In the genomic region with DNA sequence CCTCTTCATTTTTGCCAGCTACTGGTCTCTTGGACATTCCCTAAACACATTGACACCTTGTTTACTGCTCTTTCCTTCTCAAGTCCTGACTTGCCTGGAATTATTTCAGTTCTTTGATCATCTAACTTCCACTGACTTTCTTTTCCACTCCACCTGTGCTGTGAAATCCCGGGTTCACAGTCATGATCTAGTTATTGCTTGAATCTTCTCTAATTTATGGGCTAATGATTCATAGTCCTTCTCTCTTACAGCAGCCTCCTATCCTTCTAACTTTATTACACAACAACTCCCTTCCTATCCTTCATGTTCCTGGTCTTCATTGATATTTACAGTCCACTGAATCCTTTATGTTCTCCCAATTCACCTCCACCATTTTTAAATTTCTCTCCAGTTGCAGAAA, we compare ENCODE assay signal across 21 cellular contexts.
DNase-seq lines count a peak whose midpoint lies in the region; FAIRE-seq and TF ChIP-seq lines count a peak whose summit lies in the region.
"Had no signal": no experiment of that assay in that cellular context is flagged by ENCODE, and none has a peak within 500 bp of the region (broad histone marks: within the 10 kb centered on the region; RNA-seq: fewer than 3 reads in every experiment).

No MANE protein-coding gene starts in this region.

- DNase-seq in MCF 10A (ENCODE audit: unreplicated experiment) = peak; percentile 33
- no peak for DNase-seq in breast epithelium (ENCODE audit: low spot score in 2 of 2)
- DNase-seq in bronchial epithelial cell (ENCODE audit: low read depth) = peak; percentile 86
- DNase-seq in glomerular visceral epithelial cell (ENCODE audit: extremely low spot score) = peak; percentile 3
- DNase-seq in Peyer's patch = no peak
- no peak for DNase-seq in NCI-H1436 treated with DMSO at 0.1 percent for 48 hours (lab: John Stamatoyannopoulos, UW)
- DNase-seq in effector memory CD4-positive, alpha-beta T cell = no peak
- DNase-seq in osteocyte (ENCODE audit: extremely low spot score, unreplicated experiment) = no peak
- DNase-seq: 8988T, C1 segment of cervical spinal cord, COR-L47, DMS153, KG1, MG63, NCI-H1105, NCI-H187, NCI-H510A treated with DMSO at 0.1 percent for 48 hours, RPMI8226 had no signal

- TF ChIP-seq POLR2A in breast epithelium (IDR thresholded peaks at IDR 0.05) = no peak
- no peak for TF ChIP-seq POLR2A in Peyer's patch (IDR thresholded peaks at IDR 0.05)

- intact Hi-C loops in MCF 10A (cut with micrococcal nuclease) = no loop called here
- intact Hi-C loops in breast epithelium (cut with DNase I; ENCODE audit: low total_unique reads) = no loop called here

- H3K27me3 ChIP-seq in breast epithelium = no peaks in the 10 kb centered on the region
- H3K27me3 ChIP-seq in bronchial epithelial cell (ENCODE audit: control insufficient read depth, insufficient read depth, low read length) = peaks cover 2% of the 10 kb centered on the region
- H3K27me3 ChIP-seq in Peyer's patch = no peaks in the 10 kb centered on the region
- no peaks in the 10 kb centered on the region for H3K27me3 ChIP-seq in effector memory CD4-positive, alpha-beta T cell (replicated peaks; ENCODE audit: control insufficient read depth, insufficient read depth, low read length, poor library complexity, severe bottlenecking)
- H3K27me3 ChIP-seq: MG63, SJSA1 had no signal

- CTCF ChIA-PET in MCF 10A (lab: Yijun Ruan, JAX) = interaction anchor here (0.6 to 1.0 kb wide), 6 partner anchors 9 to 559 kb away, joined by 3 to 6 read pairs (median 4); no protein-coding TSS in a partner anchor

- no peak overlapping the region for H3K27ac ChIP-seq in breast epithelium
- H3K27ac ChIP-seq in Peyer's patch = no peak overlapping the region
- no peak overlapping the region for H3K27ac ChIP-seq in effector memory CD4-positive, alpha-beta T cell (ENCODE audit: insufficient read depth, low read length, poor library complexity, severe bottlenecking)
- H3K27ac ChIP-seq: HL-60, SJSA1 had no signal

- no peak overlapping the region for H3K4me3 ChIP-seq in breast epithelium
- no peak overlapping the region for H3K4me3 ChIP-seq in bronchial epithelial cell (ENCODE audit: low read depth, low read length)
- no peak overlapping the region for H3K4me3 ChIP-seq in Peyer's patch
- no peak overlapping the region for H3K4me3 ChIP-seq in effector memory CD4-positive, alpha-beta T cell (ENCODE audit: insufficient read depth, low read depth, low read length, poor library complexity, severe bottlenecking)
- H3K4me3 ChIP-seq: MG63, SJSA1 had no signal

- H3K36me3 Mint-ChIP-seq in MCF 10A (ENCODE audit: insufficient read depth, unreplicated experiment) = no peaks in the 10 kb centered on the region
- H3K36me3 Mint-ChIP-seq in osteocyte (ENCODE audit: unreplicated experiment) = no peaks in the 10 kb centered on the region

- no peaks in the 10 kb centered on the region for H3K36me3 ChIP-seq in breast epithelium
- H3K36me3 ChIP-seq in bronchial epithelial cell (ENCODE audit: control insufficient read depth, insufficient read depth, low read length) = no peaks in the 10 kb centered on the region
- H3K36me3 ChIP-seq in Peyer's patch = no peaks in the 10 kb centered on the region
- H3K36me3 ChIP-seq in effector memory CD4-positive, alpha-beta T cell (ENCODE audit: control insufficient read depth, insufficient read depth, low read length) = no peaks in the 10 kb centered on the region
- H3K36me3 ChIP-seq: MG63, SJSA1 had no signal

- H3K27ac Mint-ChIP-seq in MCF 10A (ENCODE audit: low read depth, unreplicated experiment) = no peak overlapping the region
- H3K27ac Mint-ChIP-seq in osteocyte (ENCODE audit: unreplicated experiment) = no peak overlapping the region

- H3K9me3 Mint-ChIP-seq in MCF 10A (ENCODE audit: unreplicated experiment) (no peaks in the 10 kb centered on the region), osteocyte (ENCODE audit: unreplicated experiment) (no peaks in the 10 kb centered on the region)

- POLR2A ChIA-PET in MCF 10A (lab: Yijun Ruan, JAX) = interaction anchor here (0.8 to 2.5 kb wide), 10 partner anchors 14 to 145 kb away, joined by 3 to 10 read pairs (median 4); no protein-coding TSS in a partner anchor

- FAIRE-seq in bronchial epithelial cell (lab: Jason Lieb, UNC) = no peak
- FAIRE-seq: GM18507 had no signal

- no peaks in the 10 kb centered on the region for H3K27me3 Mint-ChIP-seq in MCF 10A (ENCODE audit: insufficient read depth, unreplicated experiment)
- no peaks in the 10 kb centered on the region for H3K27me3 Mint-ChIP-seq in osteocyte (ENCODE audit: unreplicated experiment)

- TF ChIP-seq CTCF in MCF 10A (IDR thresholded peaks at IDR 0.05; ENCODE audit: unreplicated experiment) (no peak), breast epithelium (IDR thresholded peaks at IDR 0.05) (no peak), bronchial epithelial cell (IDR thresholded peaks at IDR 0.05; ENCODE audit: insufficient read depth, low read length, severe bottlenecking) (no peak), Peyer's patch (IDR thresholded peaks at IDR 0.05) (no peak), osteocyte (IDR thresholded peaks at IDR 0.05) (no peak)

- no TSS peak for BruUV-seq in MCF 10A (replicated peaks; lab: Mats Ljungman, UMichigan)

- H3K4me1 Mint-ChIP-seq in MCF 10A (ENCODE audit: insufficient read depth, unreplicated experiment) (peaks cover 2% of the 10 kb centered on the region), osteocyte (ENCODE audit: unreplicated experiment) (peaks cover 2% of the 10 kb centered on the region)

- no peaks in the 10 kb centered on the region for H3K9me3 ChIP-seq in breast epithelium
- H3K9me3 ChIP-seq in Peyer's patch = no peaks in the 10 kb centered on the region
- no peaks in the 10 kb centered on the region for H3K9me3 ChIP-seq in effector memory CD4-positive, alpha-beta T cell (ENCODE audit: control insufficient read depth, low read length)
- H3K9me3 ChIP-seq: MG63, SJSA1 had no signal

- H3K4me1 ChIP-seq in breast epithelium (no peaks in the 10 kb centered on the region), Peyer's patch (no peaks in the 10 kb centered on the region)
- no peaks in the 10 kb centered on the region for H3K4me1 ChIP-seq in effector memory CD4-positive, alpha-beta T cell (ENCODE audit: control insufficient read depth, insufficient read depth, low read length, poor library complexity, severe bottlenecking)
- H3K4me1 ChIP-seq: SJSA1 had no signal

- H3K4me3 Mint-ChIP-seq in MCF 10A (ENCODE audit: unreplicated experiment) (no peak overlapping the region), osteocyte (ENCODE audit: unreplicated experiment) (no peak overlapping the region)

Comparison
In these comparisons a context has a peak if more than half of its experiments do, and no peak if none do; other contexts are left out.
1. DNase-seq: peak in MCF 10A (single experiment), bronchial epithelial cell (single experiment) and glomerular visceral epithelial cell (single experiment); none in breast epithelium (0 of 2), Peyer's patch (0 of 3), NCI-H1436 treated with DMSO at 0.1 percent for 48 hours (single experiment), effector memory CD4-positive, alpha-beta T cell (0 of 3) and osteocyte (single experiment).